10 cellular contexts compared by ENCODE assay signal in genomic region chr22:24506802-24507438, GRCh38. TPM values are rescaled to one million over a fixed set of nuclear protein-coding genes. Genes with fewer than 3 reads are reported as not detected.
DNase-seq lines count a peak whose midpoint lies in the region; ATAC-seq and TF ChIP-seq lines count a peak whose summit lies in the region.
"Had no signal": no experiment of that assay in that cellular context is flagged by ENCODE, and none has a peak within 500 bp of the region (broad histone marks: within the 10 kb centered on the region; RNA-seq: fewer than 3 reads in every experiment).

No MANE protein-coding gene starts in this region.

- no peak for ATAC-seq in HG03039 (IDR thresholded peaks at IDR 0.05; ENCODE audit: unreplicated experiment)
- ATAC-seq in stimulated activated naive CD8-positive, alpha-beta T cell treated with anti-CD3 and anti-CD28 coated beads, Interleukin-15, Interleukin-2, amounts not matched to agents 100 U/mL and 50 U/mL, for 24 hours = no peak

- no peaks in the 10 kb centered on the region for H3K27me3 ChIP-seq in stomach

- no peaks in the 10 kb centered on the region for H3K36me3 ChIP-seq in stomach

- peak overlapping the region in 3 of 5 donors; percentile 24 to 64 (median 51) for H3K27ac ChIP-seq in stomach

- no peaks in the 10 kb centered on the region for H3K9me3 ChIP-seq in stomach

- peaks cover 24 to 63% (median 42%) of the 10 kb centered on the region in 4 donors for H3K4me1 ChIP-seq in stomach

- WGBS in stomach, 5 donors = 49 to 62% (median 51%) methylated on average over 6 of the region's 6 CpGs

- peak; percentile 53 for DNase-seq in SIG-M5 treated with dmso at 0.1 percent for 504 hours (lab: John Stamatoyannopoulos, UW; ENCODE audit: unreplicated experiment)
- no peak for DNase-seq in SIG-M5 (lab: John Stamatoyannopoulos, UW)
- peak; percentile 54 for DNase-seq in NCI-H345 (lab: John Stamatoyannopoulos, UW)
- peak; percentile 66 for DNase-seq in epithelial cell of esophagus (ENCODE audit: low read depth)
- no peak for DNase-seq in stomach
- no peak for DNase-seq in stimulated activated CD4-positive, alpha-beta T cell treated with anti-CD3 and anti-CD28 coated beads, Interleukin-4, amount 100 ng/mL, for 4 hours
- DNase-seq in stimulated activated naive CD8-positive, alpha-beta T cell treated with anti-CD3 and anti-CD28 coated beads, Interleukin-15, Interleukin-2, amounts not matched to agents 100 U/mL and 50 U/mL, for 24 hours = no peak
- DNase-seq: anterior cingulate cortex had no signal

- no peak for TF ChIP-seq EP300 in stomach (IDR thresholded peaks at IDR 0.05)

- no peak for TF ChIP-seq CTCF in epithelial cell of esophagus (IDR thresholded peaks at IDR 0.05; ENCODE audit: insufficient read depth, low read depth, low read length, missing control alignments)
- TF ChIP-seq CTCF in stomach (IDR thresholded peaks at IDR 0.05) = no peak

- no peak for TF ChIP-seq POLR2A in stomach (IDR thresholded peaks at IDR 0.05)

- H3K4me3 ChIP-seq in epithelial cell of esophagus (ENCODE audit: low read length) (no peak overlapping the region), stomach (no peak overlapping the region)

- intact Hi-C loops in stomach (cut with DNase I; ENCODE audit: low total_unique reads) = no loop called here

RNA-seq across cellular contexts. Expression of gene UPB1, which starts 11.8 kb away (rescaled TPM):
- under 1 TPM in 1 of 5 donors, not detected in 4; 0.73 TPM for total RNA-seq in stomach
- under 1 TPM in 1 of 3 donors, not detected in 2; 0.35 TPM for polyA plus RNA-seq in stomach
- polyA plus RNA-seq: AG04450 had no signal

RNA-seq across cellular contexts. Expression of gene GUCD1, which starts 48.0 kb away (rescaled TPM):
- total RNA-seq in stomach = 100 to 1,000 TPM; 120 to 196 (median 171) TPM
- 100 to 1,000 TPM in 2 of 3 donors, 10 to 100 TPM in 1; 87.4 to 165 (median 110) TPM for polyA plus RNA-seq in stomach

RNA-seq across cellular contexts. Expression of gene SNRPD3, which starts 48.9 kb away (rescaled TPM):
- total RNA-seq in stomach = 100 to 1,000 TPM in 4 of 5 donors, 10 to 100 TPM in 1; 75.6 to 153 (median 121) TPM
- 100 to 1,000 TPM; 101 to 144 (median 109) TPM for polyA plus RNA-seq in stomach

Comparison
In these comparisons a context has a peak if more than half of its experiments do, and no peak if none do; other contexts are left out.
1. DNase-seq: peak in SIG-M5 treated with dmso at 0.1 percent for 504 hours (single experiment), NCI-H345 (single experiment) and epithelial cell of esophagus (single experiment); none in SIG-M5 (single experiment), stomach (single experiment), stimulated activated CD4-positive, alpha-beta T cell treated with anti-CD3 and anti-CD28 coated beads, Interleukin-4, amount 100 ng/mL, for 4 hours (0 of 2) and stimulated activated naive CD8-positive, alpha-beta T cell treated with anti-CD3 and anti-CD28 coated beads, Interleukin-15, Interleukin-2, amounts not matched to agents 100 U/mL and 50 U/mL, for 24 hours (single experiment).